ENCODE assay signal across 25 cellular contexts in genomic region chr12:55679691-55680090, GRCh38. TPM values are rescaled to one million over a fixed set of nuclear protein-coding genes. Genes with fewer than 3 reads are reported as not detected.
DNase-seq lines count a peak whose midpoint lies in the region; ATAC-seq and TF ChIP-seq lines count a peak whose summit lies in the region.
"Had no signal": no experiment of that assay in that cellular context is flagged by ENCODE, and none has a peak within 500 bp of the region (broad histone marks: within the 10 kb centered on the region; RNA-seq: fewer than 3 reads in every experiment).

No MANE protein-coding gene starts in this region.

- no peak for TF ChIP-seq POLR2A in sigmoid colon (IDR thresholded peaks at IDR 0.05)

- no peaks in the 10 kb centered on the region for H3K36me3 Mint-ChIP-seq in chondrocyte (ENCODE audit: low read depth)
- H3K36me3 Mint-ChIP-seq: CD14-positive monocyte; CD8-positive, alpha-beta memory T cell had no signal

- H3K9me3 Mint-ChIP-seq in chondrocyte (ENCODE audit: low read depth) = no peaks in the 10 kb centered on the region
- H3K9me3 Mint-ChIP-seq: CD4-positive, alpha-beta T cell; CD8-positive, alpha-beta memory T cell; GM23338; HFFc6 had no signal

- no peak for TF ChIP-seq EP300 in sigmoid colon (IDR thresholded peaks at IDR 0.05)

- DNase-seq in cardiac septum (ENCODE audit: low spot score) (peak; percentile 31), Right ventricle myocardium superior (no peak), chondrocyte (ENCODE audit: low spot score) (peak; percentile 59), mesenteric fat pad (ENCODE audit: low spot score) (peak; percentile 49), sigmoid colon (peak; percentile 58), NOMO-1 treated with dmso at 0.1 percent for 144 hours (lab: John Stamatoyannopoulos, UW; ENCODE audit: unreplicated experiment) (no peak), NCI-H1694 (lab: John Stamatoyannopoulos, UW) (no peak), MM.1S (no peak)
- DNase-seq: 8988T; ACHN; AML-193; BE2C; CD4-positive, alpha-beta T cell; CD8-positive, alpha-beta memory T cell; DMS 273 treated with DMSO at 0.1 percent for 48 hours; DMS79; EL; GDM1; HFFc6 had no signal

- H3K9me2 ChIP-seq in MM.1S (replicated peaks; ENCODE audit: insufficient read depth, low read length) = no peaks in the 10 kb centered on the region

- intact Hi-C loops in cardiac septum (cut with DNase I) = loop anchor here (2.0 kb wide), 1 partner anchor 41 kb away; the partner anchor contains the start of gene RDH5
- intact Hi-C loops in Right ventricle myocardium superior (cut with DNase I) = no loop called here
- intact Hi-C loops in sigmoid colon (cut with DNase I) = no loop called here

- no peak overlapping the region for H2AFZ ChIP-seq in MM.1S (ENCODE audit: low read length)
- H2AFZ ChIP-seq: GM23338 had no signal

- no peak for TF ChIP-seq CTCF in chondrocyte (IDR thresholded peaks at IDR 0.05)
- TF ChIP-seq CTCF in sigmoid colon (IDR thresholded peaks at IDR 0.05) = no peak
- no peak for TF ChIP-seq CTCF in MM.1S (IDR thresholded peaks at IDR 0.05; ENCODE audit: low read length)

- no peak overlapping the region for H3K4me2 ChIP-seq in MM.1S (ENCODE audit: low read depth, low read length)
- H3K4me2 ChIP-seq: A549; BLaER1 treated with 17β-estradiol and CSF1 and Interleukin-3, amounts not matched to agents 10 nM and 100 nM; GM23338 had no signal

- H3K4me1 ChIP-seq in sigmoid colon (peaks cover 0 to 15% (median 11%) of the 10 kb centered on the region in 4 donors), MM.1S (ENCODE audit: low read length) (no peaks in the 10 kb centered on the region)
- H3K4me1 ChIP-seq: BE2C, HAP-1 had no signal

- H3K4me1 Mint-ChIP-seq in chondrocyte (ENCODE audit: low read depth) = peaks cover 14% of the 10 kb centered on the region

- no peaks in the 10 kb centered on the region for H3F3A ChIP-seq in MM.1S (ENCODE audit: insufficient read depth, low read length)

- no peak overlapping the region for H3K27ac ChIP-seq in sigmoid colon
- H3K27ac ChIP-seq in MM.1S (ENCODE audit: low read length) = no peak overlapping the region
- H3K27ac ChIP-seq: A549; BLaER1 treated with 17β-estradiol and CSF1 and Interleukin-3, amounts not matched to agents 10 nM and 100 nM had no signal

- peaks cover 21% of the 10 kb centered on the region for H3K27me3 Mint-ChIP-seq in chondrocyte (ENCODE audit: low read depth)

- no peak overlapping the region for H3K27ac Mint-ChIP-seq in chondrocyte (ENCODE audit: unreplicated experiment)
- H3K27ac Mint-ChIP-seq: CD4-positive, alpha-beta T cell; CD8-positive, alpha-beta memory T cell; GM23338; HFFc6 had no signal

- H4K20me1 ChIP-seq in MM.1S (ENCODE audit: insufficient read depth, low read length) = no peaks in the 10 kb centered on the region
- H4K20me1 ChIP-seq: BLaER1 treated with 17β-estradiol and CSF1 and Interleukin-3, amounts not matched to agents 10 nM and 100 nM had no signal

- H3K79me2 ChIP-seq in MM.1S (ENCODE audit: low read length) = no peaks in the 10 kb centered on the region

- no peaks in the 10 kb centered on the region for H3K27me3 ChIP-seq in sigmoid colon
- H3K27me3 ChIP-seq in MM.1S (replicated peaks; ENCODE audit: insufficient read depth, low read length) = peaks cover 5% of the 10 kb centered on the region; the same call in 1 of the 2 replicates
- H3K27me3 ChIP-seq: BLaER1 treated with 17β-estradiol and CSF1 and Interleukin-3, amounts not matched to agents 10 nM and 100 nM had no signal

- H3K9me3 ChIP-seq in sigmoid colon = no peaks in the 10 kb centered on the region
- H3K9me3 ChIP-seq in MM.1S (replicated peaks; ENCODE audit: insufficient read depth, low read length) = no peaks in the 10 kb centered on the region
- H3K9me3 ChIP-seq: A549; BE2C; BLaER1 treated with 17β-estradiol and CSF1 and Interleukin-3, amounts not matched to agents 10 nM and 100 nM; HAP-1 had no signal

- no peak overlapping the region for H3K4me3 Mint-ChIP-seq in chondrocyte (ENCODE audit: unreplicated experiment)
- H3K4me3 Mint-ChIP-seq: CD14-positive monocyte; CD4-positive, alpha-beta T cell; CD8-positive, alpha-beta memory T cell; GM23338; HFFc6 had no signal

- H3K9ac ChIP-seq in MM.1S (ENCODE audit: low read length) = no peak overlapping the region
- H3K9ac ChIP-seq: BLaER1 treated with 17β-estradiol and CSF1 and Interleukin-3, amounts not matched to agents 10 nM and 100 nM had no signal

- H3K4me3 ChIP-seq in sigmoid colon (no peak overlapping the region), MM.1S (ENCODE audit: low read length) (no peak overlapping the region)
- H3K4me3 ChIP-seq: A549; BLaER1 treated with 17β-estradiol and CSF1 and Interleukin-3, amounts not matched to agents 10 nM and 100 nM; GM12878; GM23338; HAP-1 had no signal

- H3K36me3 ChIP-seq in sigmoid colon (peaks cover 0 to 2% (median 0%) of the 10 kb centered on the region in 4 donors), MM.1S (replicated peaks; ENCODE audit: insufficient read depth, low read length) (no peaks in the 10 kb centered on the region)
- H3K36me3 ChIP-seq: BE2C; BLaER1 treated with 17β-estradiol and CSF1 and Interleukin-3, amounts not matched to agents 10 nM and 100 nM; HAP-1 had no signal

- 89 to 94% methylated on average over 5 of the region's 5 CpGs for WGBS in sigmoid colon, 2 donors

- no peak for ATAC-seq in Right ventricle myocardium superior (ENCODE audit: poor library complexity)
- ATAC-seq: A549, GM12878, GM23338 had no signal

RNA-seq across cellular contexts. Expression of gene ITGA7, which starts 28.0 kb away (rescaled TPM):
- total RNA-seq in cardiac septum (806 TPM), Right ventricle myocardium superior (437 TPM), chondrocyte (5.6 to 32.4 TPM (median 31.6 TPM) in 3 replicates), mesenteric fat pad (536 TPM), sigmoid colon (100 to 1,000 TPM in 3 of 4 donors, 10 to 100 TPM in 1; 66.6 to 588 (median 204) TPM)
- polyA plus RNA-seq in sigmoid colon = 10 to 100 TPM in 1 of 3 donors, 1 to 10 TPM in 2; 1.8 to 21.0 (median 3.6) TPM

RNA-seq across cellular contexts. Expression of gene BLOC1S1, which starts 36.2 kb away (rescaled TPM):
- total RNA-seq in cardiac septum (97.7 TPM), Right ventricle myocardium superior (119 TPM), chondrocyte (67.3 to 78.4 TPM (median 77.2 TPM) in 3 replicates), mesenteric fat pad (136 TPM), sigmoid colon (100 to 1,000 TPM; 173 to 356 (median 317) TPM)
- 100 to 1,000 TPM; 329 to 655 (median 634) TPM for polyA plus RNA-seq in sigmoid colon

RNA-seq across cellular contexts. Expression of gene RDH5, which starts 40.5 kb away (rescaled TPM):
- total RNA-seq in cardiac septum = 26.3 TPM
- total RNA-seq in Right ventricle myocardium superior = 10.1 TPM
- 2.3 to 3.7 TPM (median 3.2 TPM) in 3 replicates for total RNA-seq in chondrocyte
- total RNA-seq in mesenteric fat pad = 123 TPM
- total RNA-seq in sigmoid colon = 10 to 100 TPM; 11.2 to 37.5 (median 32.1) TPM
- 10 to 100 TPM in 2 of 3 donors, 1 to 10 TPM in 1; 8.4 to 34.4 (median 27.1) TPM for polyA plus RNA-seq in sigmoid colon

RNA-seq across cellular contexts. Expression of gene OR10P1, which starts 43.0 kb away (rescaled TPM):
- not detected for total RNA-seq in cardiac septum
- not detected for total RNA-seq in Right ventricle myocardium superior
- not detected in 3 replicates for total RNA-seq in chondrocyte
- total RNA-seq in mesenteric fat pad = not detected
- not detected for total RNA-seq in sigmoid colon
- polyA plus RNA-seq in sigmoid colon = not detected
- total RNA-seq: CD4-positive, alpha-beta T cell; CD8-positive, alpha-beta memory T cell; GM12878; GM23338; HFFc6 had no signal
- polyA plus RNA-seq: A549; CD14-positive monocyte; CD8-positive, alpha-beta memory T cell; GM12878; GM23338 had no signal

RNA-seq across cellular contexts. Expression of gene CD63, which starts 49.1 kb away (rescaled TPM):
- total RNA-seq in cardiac septum (914 TPM), Right ventricle myocardium superior (723 TPM), chondrocyte (1,244 to 1,365 TPM (median 1,317 TPM) in 3 replicates), mesenteric fat pad (1,545 TPM), sigmoid colon (100 to 1,000 TPM; 670 to 933 (median 849) TPM)
- polyA plus RNA-seq in sigmoid colon = 1,000 to 10,000 TPM in 1 of 3 donors, 100 to 1,000 TPM in 2; 450 to 1,058 (median 486) TPM

Comparison
In these comparisons a context has a peak if more than half of its experiments do, and no peak if none do; other contexts are left out.
1. DNase-seq: peak in cardiac septum (single experiment), chondrocyte (single experiment), mesenteric fat pad (single experiment) and sigmoid colon (single experiment); none in Right ventricle myocardium superior (single experiment), NOMO-1 treated with dmso at 0.1 percent for 144 hours (single experiment), NCI-H1694 (single experiment) and MM.1S (single experiment).